In genomic region chr6:15941168-15941567, GRCh38 we compare ENCODE assay signal across 18 cellular contexts.
"Had no signal": no experiment of that assay in that cellular context is flagged by ENCODE, and none has a peak within 500 bp of the region (broad histone marks: within the 10 kb centered on the region; RNA-seq: fewer than 3 reads in every experiment).

No MANE protein-coding gene starts in this region.

- H3K27ac ChIP-seq: adrenal gland, epithelial cell of prostate, gastrocnemius medialis, heart left ventricle, neutrophil, parathyroid adenoma, thyroid gland, VCaP had no signal

- H3K27ac Mint-ChIP-seq: activated naive CD4-positive, alpha-beta T cell treated with anti-CD3 and anti-CD28 coated beads, Interleukin-2, amount 50 U/mL, for 24 hours; activated T-cell treated with anti-CD3 and anti-CD28 coated beads, Interleukin-2, amount 50 U/mL, for 24 hours; effector memory CD8-positive, alpha-beta T cell; natural killer cell had no signal

- ATAC-seq: effector memory CD8-positive, alpha-beta T cell; gastrocnemius medialis; heart left ventricle; natural killer cell had no signal

- H3K9me3 Mint-ChIP-seq: activated naive CD4-positive, alpha-beta T cell treated with anti-CD3 and anti-CD28 coated beads, Interleukin-2, amount 50 U/mL, for 24 hours; effector memory CD8-positive, alpha-beta T cell; natural killer cell had no signal

- H3K4me3 Mint-ChIP-seq: activated naive CD4-positive, alpha-beta T cell treated with anti-CD3 and anti-CD28 coated beads, Interleukin-2, amount 50 U/mL, for 24 hours; activated T-cell treated with anti-CD3 and anti-CD28 coated beads, Interleukin-2, amount 50 U/mL, for 24 hours; effector memory CD8-positive, alpha-beta T cell; natural killer cell had no signal

- H3K79me2 ChIP-seq: parathyroid adenoma had no signal

- H3K9ac ChIP-seq: parathyroid adenoma had no signal

- H3K27me3 ChIP-seq: adrenal gland, gastrocnemius medialis, heart left ventricle, thyroid gland had no signal

- H3K4me1 ChIP-seq: adrenal gland, parathyroid adenoma, thyroid gland had no signal

- H3K4me3 ChIP-seq: adrenal gland, gastrocnemius medialis, heart left ventricle, thyroid gland had no signal

- H3K27me3 Mint-ChIP-seq: activated naive CD4-positive, alpha-beta T cell treated with anti-CD3 and anti-CD28 coated beads, Interleukin-2, amount 50 U/mL, for 24 hours had no signal

- H3K9me3 ChIP-seq: adrenal gland, gastrocnemius medialis, neutrophil, thyroid gland had no signal

- H2AFZ ChIP-seq: parathyroid adenoma had no signal

- DNase-seq: activated CD4-positive, alpha-beta T cell treated with anti-CD3 and anti-CD28 coated beads for 1 hour; activated CD4-positive, alpha-beta T cell treated with anti-CD3 and anti-CD28 coated beads, Interleukin-2, amount 50 U/mL, for 4 hours; activated effector memory CD4-positive, alpha-beta T cell treated with anti-CD3 and anti-CD28 coated beads, Interleukin-2, amount 50 U/mL, for 16 hours; activated T-cell treated with anti-CD3 and anti-CD28 coated beads, Interleukin-2, amount 50 U/mL, for 24 hours; adrenal gland; dermis blood vessel endothelial cell; effector memory CD8-positive, alpha-beta T cell; gastrocnemius medialis; heart left ventricle; mesendoderm; natural killer cell; stimulated activated CD4-positive, alpha-beta T cell treated with anti-CD3 and anti-CD28 coated beads, Interleukin-1b, Interleukin-23, amount 100 ng/mL, for 48 hours; thyroid gland had no signal

- H3K36me3 ChIP-seq: adrenal gland, gastrocnemius medialis, heart left ventricle, neutrophil, thyroid gland had no signal

- H3K4me1 Mint-ChIP-seq: activated naive CD4-positive, alpha-beta T cell treated with anti-CD3 and anti-CD28 coated beads, Interleukin-2, amount 50 U/mL, for 24 hours had no signal

- H3K36me3 Mint-ChIP-seq: natural killer cell had no signal
